Comparison of ENCODE assay signal across 1 cellular context in the genomic region with DNA sequence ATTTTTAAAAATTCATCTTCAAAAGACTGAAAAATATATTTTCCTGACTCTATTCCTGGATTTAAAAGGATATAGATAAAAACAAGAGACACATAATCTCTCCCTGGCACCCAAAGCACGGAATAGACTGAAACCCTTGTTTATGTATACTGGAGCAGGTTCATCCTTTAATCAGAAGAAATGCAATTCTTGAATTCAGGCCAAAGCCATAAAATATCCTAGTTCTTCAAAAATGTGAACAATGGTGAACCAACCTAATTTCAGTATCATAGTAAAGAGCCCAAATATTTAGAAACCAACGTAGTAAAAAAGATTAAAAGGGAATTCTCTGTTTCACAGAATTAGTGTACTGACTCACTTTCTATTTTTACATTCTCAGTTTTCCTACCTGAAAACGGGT.
TF ChIP-seq lines count a peak whose summit lies in the region.

No MANE protein-coding gene starts in this region.

TF ChIP-seq in WTC11, 78 proteins besides CTCF, POLR2A, EP300 and RAD21 (continued from another document):
- TF ChIP-seq, protein P1, sequence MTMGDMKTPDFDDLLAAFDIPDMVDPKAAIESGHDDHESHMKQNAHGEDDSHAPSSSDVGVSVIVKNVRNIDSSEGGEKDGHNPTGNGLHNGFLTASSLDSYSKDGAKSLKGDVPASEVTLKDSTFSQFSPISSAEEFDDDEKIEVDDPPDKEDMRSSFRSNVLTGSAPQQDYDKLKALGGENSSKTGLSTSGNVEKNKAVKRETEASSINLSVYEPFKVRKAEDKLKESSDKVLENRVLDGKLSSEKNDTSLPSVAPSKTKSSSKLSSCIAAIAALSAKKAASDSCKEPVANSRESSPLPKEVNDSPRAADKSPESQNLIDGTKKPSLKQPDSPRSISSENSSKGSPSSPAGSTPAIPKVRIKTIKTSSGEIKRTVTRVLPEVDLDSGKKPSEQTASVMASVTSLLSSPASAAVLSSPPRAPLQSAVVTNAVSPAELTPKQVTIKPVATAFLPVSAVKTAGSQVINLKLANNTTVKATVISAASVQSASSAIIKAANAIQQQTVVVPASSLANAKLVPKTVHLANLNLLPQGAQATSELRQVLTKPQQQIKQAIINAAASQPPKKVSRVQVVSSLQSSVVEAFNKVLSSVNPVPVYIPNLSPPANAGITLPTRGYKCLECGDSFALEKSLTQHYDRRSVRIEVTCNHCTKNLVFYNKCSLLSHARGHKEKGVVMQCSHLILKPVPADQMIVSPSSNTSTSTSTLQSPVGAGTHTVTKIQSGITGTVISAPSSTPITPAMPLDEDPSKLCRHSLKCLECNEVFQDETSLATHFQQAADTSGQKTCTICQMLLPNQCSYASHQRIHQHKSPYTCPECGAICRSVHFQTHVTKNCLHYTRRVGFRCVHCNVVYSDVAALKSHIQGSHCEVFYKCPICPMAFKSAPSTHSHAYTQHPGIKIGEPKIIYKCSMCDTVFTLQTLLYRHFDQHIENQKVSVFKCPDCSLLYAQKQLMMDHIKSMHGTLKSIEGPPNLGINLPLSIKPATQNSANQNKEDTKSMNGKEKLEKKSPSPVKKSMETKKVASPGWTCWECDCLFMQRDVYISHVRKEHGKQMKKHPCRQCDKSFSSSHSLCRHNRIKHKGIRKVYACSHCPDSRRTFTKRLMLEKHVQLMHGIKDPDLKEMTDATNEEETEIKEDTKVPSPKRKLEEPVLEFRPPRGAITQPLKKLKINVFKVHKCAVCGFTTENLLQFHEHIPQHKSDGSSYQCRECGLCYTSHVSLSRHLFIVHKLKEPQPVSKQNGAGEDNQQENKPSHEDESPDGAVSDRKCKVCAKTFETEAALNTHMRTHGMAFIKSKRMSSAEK (CRISPR knock-in tag; IDR thresholded peaks at IDR 0.05; ENCODE audit: borderline replicate concordance) = no peak
- no peak for TF ChIP-seq ZNF396 (CRISPR knock-in tag; IDR thresholded peaks at IDR 0.05; ENCODE audit: borderline replicate concordance)
- TF ChIP-seq ZNF121 (CRISPR knock-in tag; IDR thresholded peaks at IDR 0.05) = no peak
